8 cellular contexts compared by ENCODE assay signal in the genomic region with DNA sequence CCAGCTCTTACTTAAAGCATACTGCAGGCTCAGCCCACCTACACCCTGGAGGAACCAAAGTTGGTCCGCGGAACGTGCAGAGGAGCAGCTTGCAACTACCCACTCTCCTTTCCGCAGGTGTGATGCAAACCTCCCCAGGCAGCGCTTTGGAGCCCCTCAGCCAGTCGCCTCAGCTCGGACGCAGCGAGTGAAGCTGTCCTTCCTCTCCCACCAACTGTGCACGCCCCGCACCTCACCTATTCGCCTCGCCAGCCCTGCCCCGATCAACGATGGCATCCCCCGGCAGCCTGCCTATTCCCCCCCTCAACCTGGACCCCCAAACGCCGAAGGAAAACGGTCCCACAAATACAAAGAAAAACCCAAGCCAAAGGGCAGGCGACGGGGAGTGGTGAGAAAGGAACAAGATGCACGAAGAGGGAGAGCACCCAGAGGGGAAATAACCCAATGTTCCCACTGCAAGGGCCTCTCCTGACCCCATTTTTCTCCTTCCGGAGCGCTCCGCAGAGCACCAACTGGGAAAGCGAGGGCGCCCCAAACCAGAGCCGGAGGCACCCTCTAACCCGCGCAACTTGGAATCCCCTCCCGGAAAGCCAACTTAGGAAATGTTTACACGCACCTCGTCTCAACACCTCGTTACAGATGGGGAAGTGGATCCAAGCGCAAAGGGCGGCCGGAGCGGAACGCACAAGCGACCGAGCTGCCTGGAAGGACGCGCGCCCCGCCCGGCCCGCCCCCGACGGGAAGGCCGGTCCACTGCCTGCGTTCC. TPM values are rescaled to one million over a fixed set of nuclear protein-coding genes. Genes with fewer than 3 reads are reported as not detected.
DNase-seq lines count a peak whose midpoint lies in the region; ATAC-seq and TF ChIP-seq lines count a peak whose summit lies in the region.

No MANE protein-coding gene starts in this region.

- H3K4me3 ChIP-seq in mesodermal cell (ENCODE audit: extremely low read depth, insufficient read depth, low read length, poor library complexity, severe bottlenecking) = peak overlapping the region; percentile 80

- TF ChIP-seq CTCF in endothelial cell (IDR thresholded peaks at IDR 0.05; ENCODE audit: unreplicated experiment) = no peak

- peaks cover 4% of the 10 kb centered on the region for H3K27me3 Mint-ChIP-seq in endothelial cell (ENCODE audit: unreplicated experiment)

- peak overlapping the region; percentile 85 for H3K27ac ChIP-seq in mesodermal cell (ENCODE audit: low read depth, low read length, severe bottlenecking)

- no peaks in the 10 kb centered on the region for H3K9me3 Mint-ChIP-seq in endothelial cell (ENCODE audit: unreplicated experiment)

- H3K36me3 ChIP-seq in mesodermal cell (ENCODE audit: control insufficient read depth, insufficient read depth, low read length) = peaks cover 21% of the 10 kb centered on the region

- no peak overlapping the region for H3K27ac Mint-ChIP-seq in endothelial cell (ENCODE audit: unreplicated experiment)

- peaks cover 18% of the 10 kb centered on the region for H3K36me3 Mint-ChIP-seq in endothelial cell (ENCODE audit: low read depth, unreplicated experiment)

- DNase-seq in NCI-H1105 treated with DMSO at 0.1 percent for 48 hours (lab: John Stamatoyannopoulos, UW) = peak; percentile 6
- DNase-seq in NCI-H1105 (lab: John Stamatoyannopoulos, UW) = no peak
- peak; percentile 7 for DNase-seq in NCI-H345 (lab: John Stamatoyannopoulos, UW)
- DNase-seq in activated CD8-positive, alpha-beta memory T cell treated with anti-CD3 and anti-CD28 coated beads, Interleukin-2, amount 50 U/mL, for 24 hours (ENCODE audit: extremely low read depth) = peak; percentile 12
- peak; percentile 47 for DNase-seq in endothelial cell (ENCODE audit: low spot score)
- peak; percentile 60 for DNase-seq in stimulated activated naive CD8-positive, alpha-beta T cell treated with anti-CD3 and anti-CD28 coated beads, Interleukin-15, Interleukin-2, amounts not matched to agents 100 U/mL and 50 U/mL, for 24 hours

- H3K4me1 Mint-ChIP-seq in endothelial cell (ENCODE audit: unreplicated experiment) = peaks cover 22% of the 10 kb centered on the region

- no peaks in the 10 kb centered on the region for H3K9me3 ChIP-seq in mesodermal cell (ENCODE audit: control insufficient read depth, low read length)

- H3K4me1 ChIP-seq in mesodermal cell (ENCODE audit: control insufficient read depth, insufficient read depth, low read length, poor library complexity, severe bottlenecking) = peaks cover 7% of the 10 kb centered on the region

- 1% methylated on average over 18 to 35 of the region's 51 CpGs for WGBS in mesodermal cell (ENCODE audit: insufficient coverage in 2 of 2), 2 experiments

- ATAC-seq in HG02763 (IDR thresholded peaks at IDR 0.05; ENCODE audit: unreplicated experiment) = peak; percentile 42
- ATAC-seq in stimulated activated naive CD8-positive, alpha-beta T cell treated with anti-CD3 and anti-CD28 coated beads, Interleukin-15, Interleukin-2, amounts not matched to agents 100 U/mL and 50 U/mL, for 24 hours = peak; percentile 34

- H3K4me3 Mint-ChIP-seq in endothelial cell (ENCODE audit: unreplicated experiment) = peak overlapping the region; percentile 98

RNA-seq across cellular contexts. Expression of a gene that starts 0.7 kb away (rescaled TPM):
- 84.6 TPM for total RNA-seq in endothelial cell (ENCODE audit: unreplicated experiment)
- 67.4 TPM for polyA plus RNA-seq in mesodermal cell (2013, experiment 1 of 2)
- 63.3 TPM for polyA plus RNA-seq in mesodermal cell (2013, experiment 2 of 2)

RNA-seq across cellular contexts. Expression of a gene that starts 0.7 kb away (rescaled TPM):
- total RNA-seq in endothelial cell (ENCODE audit: unreplicated experiment) = 9.8 TPM
- 1.5 TPM for polyA plus RNA-seq in mesodermal cell (2013, experiment 1 of 2)
- 0.96 TPM for polyA plus RNA-seq in mesodermal cell (2013, experiment 2 of 2)

RNA-seq across cellular contexts. Expression of a gene that starts 17.5 kb away (rescaled TPM):
- 341 TPM for total RNA-seq in endothelial cell (ENCODE audit: unreplicated experiment)
- 358 TPM for polyA plus RNA-seq in mesodermal cell (2013, experiment 1 of 2)
- polyA plus RNA-seq in mesodermal cell (2013, experiment 2 of 2) = 317 TPM
